8 cellular contexts compared by ENCODE assay signal in the genomic region with DNA sequence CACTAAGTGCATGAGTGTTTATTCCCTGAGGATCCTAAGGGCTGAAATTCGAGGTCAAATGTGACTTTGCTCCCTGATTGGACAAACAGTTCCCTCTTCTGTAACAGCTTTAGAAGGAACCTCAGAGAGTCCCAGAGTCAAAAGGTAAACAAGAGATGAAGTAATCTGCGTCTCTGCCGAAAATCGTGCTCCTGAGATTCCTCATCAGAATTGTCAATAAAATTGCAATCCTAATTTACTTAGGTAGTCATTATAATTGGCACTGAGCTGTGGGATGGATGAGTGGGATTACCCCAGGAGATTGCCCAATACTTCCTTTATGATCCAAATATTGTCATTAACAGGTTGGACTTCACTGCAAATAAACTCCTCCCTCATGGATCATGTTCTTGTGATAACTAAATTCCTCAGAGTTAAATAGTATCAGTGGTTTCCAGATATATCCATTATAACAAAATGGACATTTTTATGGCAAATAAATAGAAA. TPM values are rescaled to one million over a fixed set of nuclear protein-coding genes. Genes with fewer than 3 reads are reported as not detected.
DNase-seq lines count a peak whose midpoint lies in the region; ATAC-seq, FAIRE-seq and TF ChIP-seq lines count a peak whose summit lies in the region.

No MANE protein-coding gene starts in this region.

- POLR2A ChIA-PET in activated CD4-positive, alpha-beta memory T cell treated with anti-CD3 and anti-CD28 coated beads, Interleukin-2, amount 10 ng/mL, durations not matched to agents 7 days and 5 days (lab: Charles Lee), result interaction anchor here (0.9 to 1.9 kb wide), 11 partner anchors 9 to 486 kb away, joined by 3 to 14 read pairs (median 4); a partner anchor contains a TSS

- CTCF ChIA-PET in activated CD4-positive, alpha-beta memory T cell treated with anti-CD3 and anti-CD28 coated beads, Interleukin-2, amount 10 ng/mL, durations not matched to agents 7 days and 5 days (lab: Charles Lee), result interaction anchor here (1.7 kb wide), 1 partner anchor 466 kb away, joined by 8 read pairs; no protein-coding TSS in a partner anchor

- peaks cover 47% of the 10 kb centered on the region for H3K4me1 Mint-ChIP-seq in activated T-cell treated with anti-CD3 and anti-CD28 coated beads, Interleukin-2, amount 50 U/mL, for 72 hours (ENCODE audit: low read depth)
- peaks cover 35% of the 10 kb centered on the region for H3K4me1 Mint-ChIP-seq in activated CD4-positive, alpha-beta memory T cell treated with anti-CD3 and anti-CD28 coated beads, Interleukin-2, amount 10 ng/mL, durations not matched to agents 7 days and 5 days

- no peak for TF ChIP-seq POLR2A in thyroid gland (IDR thresholded peaks at IDR 0.05)

- 8 to 14% methylated on average over 4 of the region's 4 CpGs for WGBS in thyroid gland, 2 donors

- peaks cover 0 to 1% of the 10 kb centered on the region in 2 donors for H3K9me3 Mint-ChIP-seq in activated T-cell treated with anti-CD3 and anti-CD28 coated beads, Interleukin-2, amount 50 U/mL, for 72 hours
- peaks cover 2% of the 10 kb centered on the region for H3K9me3 Mint-ChIP-seq in activated CD4-positive, alpha-beta memory T cell treated with anti-CD3 and anti-CD28 coated beads, Interleukin-2, amount 10 ng/mL, durations not matched to agents 7 days and 5 days

- H3K79me2 ChIP-seq in keratinocyte (ENCODE audit: control insufficient read depth, insufficient read depth, low read length), result peaks cover 24% of the 10 kb centered on the region

- no peaks in the 10 kb centered on the region for H3K36me3 Mint-ChIP-seq in activated T-cell treated with anti-CD3 and anti-CD28 coated beads, Interleukin-2, amount 50 U/mL, for 72 hours (ENCODE audit: insufficient read depth in 2 of 2)
- H3K36me3 Mint-ChIP-seq in activated CD4-positive, alpha-beta memory T cell treated with anti-CD3 and anti-CD28 coated beads, Interleukin-2, amount 10 ng/mL, durations not matched to agents 7 days and 5 days (ENCODE audit: low read depth), result peaks cover 2% of the 10 kb centered on the region

- peak overlapping the region; percentile 95 to 96 for H3K4me3 Mint-ChIP-seq in activated T-cell treated with anti-CD3 and anti-CD28 coated beads, Interleukin-2, amount 50 U/mL, for 72 hours
- H3K4me3 Mint-ChIP-seq in activated CD4-positive, alpha-beta memory T cell treated with anti-CD3 and anti-CD28 coated beads, Interleukin-2, amount 10 ng/mL, durations not matched to agents 7 days and 5 days, result peak overlapping the region; percentile 87

- H3K4me3 ChIP-seq in keratinocyte (ENCODE audit: control insufficient read depth in 2 of 3, extremely low read depth in 1 of 3, insufficient read depth in 2 of 3, low read depth in 1 of 3, low read length in 3 of 3), result peak overlapping the region; percentile 81 to 95 (median 93)
- H3K4me3 ChIP-seq in thyroid gland (replicated peaks in 1 of 3), result peak overlapping the region; percentile 79 to 92 (median 91)

- no peaks in the 10 kb centered on the region for H3K27me3 Mint-ChIP-seq in activated T-cell treated with anti-CD3 and anti-CD28 coated beads, Interleukin-2, amount 50 U/mL, for 72 hours (ENCODE audit: low read depth)
- H3K27me3 Mint-ChIP-seq in activated CD4-positive, alpha-beta memory T cell treated with anti-CD3 and anti-CD28 coated beads, Interleukin-2, amount 10 ng/mL, durations not matched to agents 7 days and 5 days, result no peaks in the 10 kb centered on the region

- H3K36me3 ChIP-seq in keratinocyte (ENCODE audit: control insufficient read depth in 2 of 2, extremely low read depth in 1 of 2, insufficient read depth in 2 of 2, low read length in 2 of 2) (no peaks in the 10 kb centered on the region), thyroid gland (no peaks in the 10 kb centered on the region)

- no peak for FAIRE-seq in keratinocyte (lab: Jason Lieb, UNC)

- TF ChIP-seq CTCF in keratinocyte (optimal IDR thresholded peaks at IDR 0.05 in 1 of 3, IDR thresholded peaks at IDR 0.05 in 1 of 3, conservative IDR thresholded peaks at IDR 0.05 in 1 of 3; ENCODE audit: extremely low read depth in 1 of 3, insufficient read depth in 2 of 3, low read length in 3 of 3) (no peak), thyroid gland (IDR thresholded peaks at IDR 0.05) (no peak)

- peak overlapping the region; percentile 99 for H3K27ac ChIP-seq in keratinocyte (ENCODE audit: control insufficient read depth, insufficient read depth, low read length)
- no peak overlapping the region for H3K27ac ChIP-seq in thyroid gland

- peak overlapping the region; percentile 98 for H3K27ac Mint-ChIP-seq in activated T-cell treated with anti-CD3 and anti-CD28 coated beads, Interleukin-2, amount 50 U/mL, for 72 hours
- H3K27ac Mint-ChIP-seq in activated CD4-positive, alpha-beta memory T cell treated with anti-CD3 and anti-CD28 coated beads, Interleukin-2, amount 10 ng/mL, durations not matched to agents 7 days and 5 days, result peak overlapping the region; percentile 23

- no peaks in the 10 kb centered on the region for H4K20me1 ChIP-seq in keratinocyte (ENCODE audit: control insufficient read depth, extremely low read depth, insufficient read depth, low read length)

- H2AFZ ChIP-seq in keratinocyte (ENCODE audit: control insufficient read depth, low read length), result peak overlapping the region; percentile 87

- DNase-seq in activated T-cell treated with anti-CD3 and anti-CD28 coated beads, Interleukin-2, amount 50 U/mL, for 72 hours, result no peak
- DNase-seq in activated T-cell treated with anti-CD3 and anti-CD28 coated beads, Interleukin-2, amount 50 U/mL, for 1 hour, result no peak
- DNase-seq in activated CD4-positive, alpha-beta memory T cell treated with anti-CD3 and anti-CD28 coated beads, Interleukin-2, amount 10 ng/mL, durations not matched to agents 7 days and 5 days, result no peak
- no peak for DNase-seq in keratinocyte (ENCODE audit: low read depth, low spot score)
- no peak for DNase-seq in thyroid gland
- no peak for DNase-seq in T1000 (lab: John Stamatoyannopoulos, UW)
- no peak for DNase-seq in activated CD8-positive, alpha-beta memory T cell treated with anti-CD3 and anti-CD28 coated beads for 24 hours

- H3K9me3 ChIP-seq in keratinocyte (ENCODE audit: control insufficient read depth, low read depth, low read length), result no peaks in the 10 kb centered on the region
- H3K9me3 ChIP-seq in thyroid gland, result no peaks in the 10 kb centered on the region

- intact Hi-C loops in thyroid gland (cut with DNase I), result no loop called here

- no peaks in the 10 kb centered on the region for H3K9me1 ChIP-seq in keratinocyte (ENCODE audit: control insufficient read depth, extremely low read depth, insufficient read depth, low read length)

- H3K4me2 ChIP-seq in keratinocyte (ENCODE audit: control insufficient read depth, extremely low read depth, insufficient read depth, low read depth, low read length), result peak overlapping the region; percentile 91

- ATAC-seq in activated T-cell treated with anti-CD3 and anti-CD28 coated beads, Interleukin-2, amount 50 U/mL, for 72 hours (replicated peaks in 1 of 2), result no peak
- no peak for ATAC-seq in HG02610 (IDR thresholded peaks at IDR 0.05; ENCODE audit: unreplicated experiment)

- H3K27me3 ChIP-seq in keratinocyte (ENCODE audit: control insufficient read depth, extremely low read depth, insufficient read depth, low read length), result no peaks in the 10 kb centered on the region
- no peaks in the 10 kb centered on the region for H3K27me3 ChIP-seq in thyroid gland

- peak overlapping the region; percentile 97 for H3K9ac ChIP-seq in keratinocyte (ENCODE audit: control insufficient read depth, extremely low read depth, insufficient read depth, low read length)

- dilution Hi-C loops in keratinocyte (cut with MboI; ENCODE audit: extremely low pct_ligation_motif_present, low sequenced_read_pairs), result no loop called here

- H3K4me1 ChIP-seq in keratinocyte (ENCODE audit: control insufficient read depth, extremely low read depth, insufficient read depth, low read length), result peaks cover 11% of the 10 kb centered on the region
- peaks cover 14 to 27% of the 10 kb centered on the region in 2 donors for H3K4me1 ChIP-seq in thyroid gland

RNA-seq across cellular contexts. Expression of a gene that starts 0.9 kb away (rescaled TPM):
- 10 to 100 TPM; 66.0 to 66.8 TPM for total RNA-seq in activated T-cell treated with anti-CD3 and anti-CD28 coated beads, Interleukin-2, amount 50 U/mL, for 72 hours
- total RNA-seq in activated CD4-positive, alpha-beta memory T cell treated with anti-CD3 and anti-CD28 coated beads, Interleukin-2, amount 10 ng/mL, durations not matched to agents 7 days and 5 days, result 10 to 100 TPM; 66.1 to 69.0 TPM
- 43.5 to 83.6 TPM (median 69.9 TPM) in 3 replicates for polyA plus RNA-seq in keratinocyte
- 85.5 TPM for polyA plus RNA-seq in keratinocyte (2011; ENCODE audit: low read depth)
- polyA plus RNA-seq in keratinocyte (2011; cell fraction: cytosol; rRNA removed), result 50.2 and 61.8 TPM in 2 replicates
- polyA plus RNA-seq in keratinocyte (2011; cell fraction: nucleus; rRNA removed), result 46.8 and 59.6 TPM in 2 replicates
- 66.1 and 74.8 TPM in 2 replicates for polyA plus RNA-seq in keratinocyte (2012; ENCODE audit: low replicate concordance)
- 4.7 to 23.9 TPM (median 22.9 TPM) in 3 replicates for polyA minus RNA-seq in keratinocyte
- 36.4 TPM for polyA minus RNA-seq in keratinocyte (2011; cell fraction: cytosol; rRNA and poly(A)+ RNA removed)
- 19.1 and 28.5 TPM in 2 replicates for polyA minus RNA-seq in keratinocyte (2011; cell fraction: nucleus; rRNA and poly(A)+ RNA removed)
- 100 to 1,000 TPM; 109 to 169 (median 139) TPM for total RNA-seq in thyroid gland

RNA-seq across cellular contexts. Expression of a gene that starts 56.3 kb away (rescaled TPM):
- total RNA-seq in activated T-cell treated with anti-CD3 and anti-CD28 coated beads, Interleukin-2, amount 50 U/mL, for 72 hours, result 1 to 10 TPM; 1.0 to 1.5 TPM
- under 1 TPM; 0.45 to 0.50 TPM for total RNA-seq in activated CD4-positive, alpha-beta memory T cell treated with anti-CD3 and anti-CD28 coated beads, Interleukin-2, amount 10 ng/mL, durations not matched to agents 7 days and 5 days
- 0.02 to 0.08 TPM (median 0.05 TPM) in 3 replicates for polyA plus RNA-seq in keratinocyte
- 0.19 TPM for polyA plus RNA-seq in keratinocyte (2011; ENCODE audit: low read depth)
- 0.01 and 0.06 TPM in 2 replicates for polyA plus RNA-seq in keratinocyte (2011; cell fraction: cytosol; rRNA removed)
- polyA plus RNA-seq in keratinocyte (2011; cell fraction: nucleus; rRNA removed), result 0.12 and 0.18 TPM in 2 replicates
- polyA plus RNA-seq in keratinocyte (2012; ENCODE audit: low replicate concordance), result 0.04 and 0.08 TPM in 2 replicates
- polyA minus RNA-seq in keratinocyte, result 0.13 TPM in 2 of 3 replicates, not detected in the other
- not detected for polyA minus RNA-seq in keratinocyte (2011; cell fraction: cytosol; rRNA and poly(A)+ RNA removed)
- polyA minus RNA-seq in keratinocyte (2011; cell fraction: nucleus; rRNA and poly(A)+ RNA removed), result 0.53 and 0.93 TPM in 2 replicates
- total RNA-seq in thyroid gland, result 1 to 10 TPM; 3.2 to 9.3 (median 6.3) TPM
